ENCODE assay signal across 16 cellular contexts in genomic region chr12:9636807-9637206, GRCh38. TPM values are rescaled to one million over a fixed set of nuclear protein-coding genes. Genes with fewer than 3 reads are reported as not detected.
DNase-seq lines count a peak whose midpoint lies in the region; ATAC-seq and TF ChIP-seq lines count a peak whose summit lies in the region.
"Had no signal": no experiment of that assay in that cellular context is flagged by ENCODE, and none has a peak within 500 bp of the region (broad histone marks: within the 10 kb centered on the region; RNA-seq: fewer than 3 reads in every experiment).

No MANE protein-coding gene starts in this region.

- no peak for DNase-seq in activated CD8-positive, alpha-beta T cell treated with anti-CD3 and anti-CD28 coated beads for 36 hours
- no peak for DNase-seq in activated CD8-positive, alpha-beta T cell treated with anti-CD3 and anti-CD28 coated beads, Interleukin-2, amount 10 ng/mL, durations not matched to agents 7 days and 5 days
- no peak for DNase-seq in HCT116 (ENCODE audit: low read depth, low spot score)
- no peak for DNase-seq in activated naive CD8-positive, alpha-beta T cell treated with anti-CD3 and anti-CD28 coated beads, Interleukin-2, amount 50 U/mL, for 24 hours
- DNase-seq in stimulated activated effector memory CD8-positive, alpha-beta T cell treated with anti-CD3 and anti-CD28 coated beads, Interleukin-12 subunit alpha, Interleukin-12 subunit beta, amount 100 ng/mL, for 72 hours (ENCODE audit: low spot score in 2 of 2), result no peak
- no peak for DNase-seq in NCI-H1417 (lab: John Stamatoyannopoulos, UW)
- DNase-seq in DMS114 treated with DMSO at 0.1 percent for 48 hours (lab: John Stamatoyannopoulos, UW; ENCODE audit: unreplicated experiment), result no peak
- DNase-seq in Caco-2, result no peak
- DNase-seq: activated CD4-positive, CD25-positive, alpha-beta regulatory T cell treated with anti-CD3 and anti-CD28 coated beads, Interleukin-2, amount 50 U/mL, for 72 hours; activated CD8-positive, alpha-beta memory T cell treated with anti-CD3 and anti-CD28 coated beads, Interleukin-2, amount 50 U/mL, for 48 hours; DMS153; kidney; stomach had no signal

- no peak overlapping the region for H3K4me3 Mint-ChIP-seq in activated CD8-positive, alpha-beta T cell treated with anti-CD3 and anti-CD28 coated beads for 36 hours
- H3K4me3 Mint-ChIP-seq in activated CD8-positive, alpha-beta T cell treated with anti-CD3 and anti-CD28 coated beads, Interleukin-2, amount 10 ng/mL, durations not matched to agents 7 days and 5 days, result no peak overlapping the region
- H3K4me3 Mint-ChIP-seq in activated naive CD8-positive, alpha-beta T cell treated with anti-CD3 and anti-CD28 coated beads, Interleukin-2, amount 50 U/mL, for 24 hours, result no peak overlapping the region
- no peak overlapping the region for H3K4me3 Mint-ChIP-seq in stimulated activated effector memory CD8-positive, alpha-beta T cell treated with anti-CD3 and anti-CD28 coated beads, Interleukin-12 subunit alpha, Interleukin-12 subunit beta, amount 100 ng/mL, for 72 hours
- H3K4me3 Mint-ChIP-seq in Caco-2 (ENCODE audit: unreplicated experiment), result no peak overlapping the region

- H3K4me1 Mint-ChIP-seq in activated CD8-positive, alpha-beta T cell treated with anti-CD3 and anti-CD28 coated beads for 36 hours (ENCODE audit: low read depth), result peaks cover 55% of the 10 kb centered on the region
- H3K4me1 Mint-ChIP-seq in activated CD8-positive, alpha-beta T cell treated with anti-CD3 and anti-CD28 coated beads, Interleukin-2, amount 10 ng/mL, durations not matched to agents 7 days and 5 days (ENCODE audit: low read depth), result peaks cover 68% of the 10 kb centered on the region
- peaks cover 52% of the 10 kb centered on the region for H3K4me1 Mint-ChIP-seq in activated naive CD8-positive, alpha-beta T cell treated with anti-CD3 and anti-CD28 coated beads, Interleukin-2, amount 50 U/mL, for 24 hours
- H3K4me1 Mint-ChIP-seq in stimulated activated effector memory CD8-positive, alpha-beta T cell treated with anti-CD3 and anti-CD28 coated beads, Interleukin-12 subunit alpha, Interleukin-12 subunit beta, amount 100 ng/mL, for 72 hours, result peaks cover 41% of the 10 kb centered on the region
- peaks cover 23% of the 10 kb centered on the region for H3K4me1 Mint-ChIP-seq in Caco-2 (ENCODE audit: low read depth, unreplicated experiment)

- no peak overlapping the region for H3K27ac ChIP-seq in HCT116 (ENCODE audit: low read depth, low read length)
- H3K27ac ChIP-seq: RWPE1, stomach had no signal

- H3K9me3 Mint-ChIP-seq in activated CD8-positive, alpha-beta T cell treated with anti-CD3 and anti-CD28 coated beads for 36 hours, result peaks cover 34% of the 10 kb centered on the region
- peaks cover 17% of the 10 kb centered on the region for H3K9me3 Mint-ChIP-seq in activated CD8-positive, alpha-beta T cell treated with anti-CD3 and anti-CD28 coated beads, Interleukin-2, amount 10 ng/mL, durations not matched to agents 7 days and 5 days (ENCODE audit: insufficient read depth)
- peaks cover 15% of the 10 kb centered on the region for H3K9me3 Mint-ChIP-seq in activated naive CD8-positive, alpha-beta T cell treated with anti-CD3 and anti-CD28 coated beads, Interleukin-2, amount 50 U/mL, for 24 hours
- no peaks in the 10 kb centered on the region for H3K9me3 Mint-ChIP-seq in stimulated activated effector memory CD8-positive, alpha-beta T cell treated with anti-CD3 and anti-CD28 coated beads, Interleukin-12 subunit alpha, Interleukin-12 subunit beta, amount 100 ng/mL, for 72 hours
- H3K9me3 Mint-ChIP-seq in Caco-2 (ENCODE audit: unreplicated experiment), result no peaks in the 10 kb centered on the region

- peak overlapping the region; percentile 37 for H3K27ac Mint-ChIP-seq in activated CD8-positive, alpha-beta T cell treated with anti-CD3 and anti-CD28 coated beads for 36 hours
- H3K27ac Mint-ChIP-seq in activated CD8-positive, alpha-beta T cell treated with anti-CD3 and anti-CD28 coated beads, Interleukin-2, amount 10 ng/mL, durations not matched to agents 7 days and 5 days, result no peak overlapping the region
- H3K27ac Mint-ChIP-seq in activated naive CD8-positive, alpha-beta T cell treated with anti-CD3 and anti-CD28 coated beads, Interleukin-2, amount 50 U/mL, for 24 hours, result peak overlapping the region; percentile 40
- H3K27ac Mint-ChIP-seq in stimulated activated effector memory CD8-positive, alpha-beta T cell treated with anti-CD3 and anti-CD28 coated beads, Interleukin-12 subunit alpha, Interleukin-12 subunit beta, amount 100 ng/mL, for 72 hours, result peak overlapping the region; percentile 71
- no peak overlapping the region for H3K27ac Mint-ChIP-seq in Caco-2 (ENCODE audit: unreplicated experiment)

- intact Hi-C loops in activated CD8-positive, alpha-beta T cell treated with anti-CD3 and anti-CD28 coated beads for 36 hours (cut with micrococcal nuclease), result no loop called here
- intact Hi-C loops in HCT116 (cut with micrococcal nuclease) (no loop called here), Caco-2 (cut with micrococcal nuclease; ENCODE audit: unreplicated experiment) (no loop called here)

- no peaks in the 10 kb centered on the region for H3K36me3 ChIP-seq in HCT116 (ENCODE audit: control insufficient read depth in 1 of 2, insufficient read depth in 2 of 2, low read length in 2 of 2)
- no peaks in the 10 kb centered on the region for H3K36me3 ChIP-seq in Caco-2 (ENCODE audit: control insufficient read depth, insufficient read depth, low read length)
- H3K36me3 ChIP-seq: stomach had no signal

- RAD21 ChIA-PET in HCT116 (lab: Charles Lee; ENCODE audit: low non-redundant PET in 1 of 2, low total read pairs in 2 of 2, uncharacterized antibody in 2 of 2, unreplicated experiment in 2 of 2), result no interaction called here

- H3K36me3 Mint-ChIP-seq in activated CD8-positive, alpha-beta T cell treated with anti-CD3 and anti-CD28 coated beads for 36 hours (ENCODE audit: low read depth), result peaks cover 42% of the 10 kb centered on the region
- H3K36me3 Mint-ChIP-seq in activated CD8-positive, alpha-beta T cell treated with anti-CD3 and anti-CD28 coated beads, Interleukin-2, amount 10 ng/mL, durations not matched to agents 7 days and 5 days (ENCODE audit: low read depth), result peaks cover 55% of the 10 kb centered on the region
- peaks cover 36% of the 10 kb centered on the region for H3K36me3 Mint-ChIP-seq in activated naive CD8-positive, alpha-beta T cell treated with anti-CD3 and anti-CD28 coated beads, Interleukin-2, amount 50 U/mL, for 24 hours (ENCODE audit: low read depth)
- H3K36me3 Mint-ChIP-seq in stimulated activated effector memory CD8-positive, alpha-beta T cell treated with anti-CD3 and anti-CD28 coated beads, Interleukin-12 subunit alpha, Interleukin-12 subunit beta, amount 100 ng/mL, for 72 hours, result no peaks in the 10 kb centered on the region
- H3K36me3 Mint-ChIP-seq in Caco-2 (ENCODE audit: insufficient read depth, unreplicated experiment), result peaks cover 5% of the 10 kb centered on the region

- no peak for TF ChIP-seq CTCF in activated CD8-positive, alpha-beta T cell treated with anti-CD3 and anti-CD28 coated beads for 36 hours (IDR thresholded peaks at IDR 0.05)
- TF ChIP-seq CTCF in HCT116 (IDR thresholded peaks at IDR 0.05 in 2 of 3, conservative IDR thresholded peaks at IDR 0.05 in 1 of 3; ENCODE audit: borderline replicate concordance in 1 of 3, insufficient read depth in 1 of 3, low read depth in 2 of 3, low read length in 2 of 3) (peak in 2 of 3 experiments; percentile 36 to 43; a peak in 3 of 6 replicates), Caco-2 (IDR thresholded peaks at IDR 0.05; ENCODE audit: insufficient read depth in 1 of 2, low read depth in 1 of 2, low read length in 1 of 2, severe bottlenecking in 1 of 2, unreplicated experiment in 1 of 2) (no peak)

- H3K79me2 ChIP-seq in HCT116 (ENCODE audit: insufficient read depth, low read length), result no peaks in the 10 kb centered on the region

- POLR2A ChIA-PET in activated CD8-positive, alpha-beta T cell treated with anti-CD3 and anti-CD28 coated beads for 36 hours (lab: Charles Lee), result interaction anchor here (1.6 to 2.0 kb wide), 3 partner anchors 12 to 33 kb away, joined by 4 to 7 read pairs (median 4); partner anchors contain the start of gene CLEC2D
- POLR2A ChIA-PET in activated CD8-positive, alpha-beta T cell treated with anti-CD3 and anti-CD28 coated beads, Interleukin-2, amount 10 ng/mL, durations not matched to agents 7 days and 5 days (lab: Charles Lee), result interaction anchor here (0.7 to 2.1 kb wide), 2 partner anchors 11 to 789 kb away, joined by 3 to 8 read pairs; no protein-coding TSS in a partner anchor
- POLR2A ChIA-PET in HCT116 (lab: Charles Lee), result no interaction called here
- POLR2A ChIA-PET in Caco-2 (lab: Charles Lee), result no interaction called here

- H3K27me3 Mint-ChIP-seq in activated CD8-positive, alpha-beta T cell treated with anti-CD3 and anti-CD28 coated beads for 36 hours, result no peaks in the 10 kb centered on the region
- H3K27me3 Mint-ChIP-seq in activated CD8-positive, alpha-beta T cell treated with anti-CD3 and anti-CD28 coated beads, Interleukin-2, amount 10 ng/mL, durations not matched to agents 7 days and 5 days (ENCODE audit: low read depth), result no peaks in the 10 kb centered on the region
- H3K27me3 Mint-ChIP-seq in activated naive CD8-positive, alpha-beta T cell treated with anti-CD3 and anti-CD28 coated beads, Interleukin-2, amount 50 U/mL, for 24 hours, result no peaks in the 10 kb centered on the region
- no peaks in the 10 kb centered on the region for H3K27me3 Mint-ChIP-seq in Caco-2 (ENCODE audit: insufficient read depth, unreplicated experiment)

- H2AFZ ChIP-seq in HCT116 (ENCODE audit: low read depth, low read length, poor library complexity, severe bottlenecking), result no peak overlapping the region

- BruUV-seq in HCT116 (replicated peaks; lab: Mats Ljungman, UMichigan) (no TSS peak), Caco-2 (replicated peaks; lab: Mats Ljungman, UMichigan) (no TSS peak)

- H3K9ac ChIP-seq in HCT116 (ENCODE audit: low read length), result no peak overlapping the region

- H3K9me2 ChIP-seq in HCT116 (ENCODE audit: insufficient read depth), result no peaks in the 10 kb centered on the region

- H3K4me2 ChIP-seq in HCT116 (ENCODE audit: low read length), result no peak overlapping the region

- no peak for ATAC-seq in activated CD8-positive, alpha-beta T cell treated with anti-CD3 and anti-CD28 coated beads for 36 hours
- ATAC-seq in activated CD8-positive, alpha-beta T cell treated with anti-CD3 and anti-CD28 coated beads, Interleukin-2, amount 10 ng/mL, durations not matched to agents 7 days and 5 days, result no peak
- ATAC-seq in HCT116, result peak; percentile 36; the same call in 1 of the 2 replicates
- ATAC-seq in activated naive CD8-positive, alpha-beta T cell treated with anti-CD3 and anti-CD28 coated beads, Interleukin-2, amount 50 U/mL, for 24 hours, result no peak
- ATAC-seq in stimulated activated effector memory CD8-positive, alpha-beta T cell treated with anti-CD3 and anti-CD28 coated beads, Interleukin-12 subunit alpha, Interleukin-12 subunit beta, amount 100 ng/mL, for 72 hours, result no peak

- H3K9me3 ChIP-seq in HCT116 (ENCODE audit: control insufficient read depth in 1 of 2, insufficient read depth in 1 of 2, low read depth in 1 of 2, low read length in 2 of 2) (no peaks in the 10 kb centered on the region), Caco-2 (no peaks in the 10 kb centered on the region)
- H3K9me3 ChIP-seq: stomach had no signal

- CTCF ChIA-PET in activated CD8-positive, alpha-beta T cell treated with anti-CD3 and anti-CD28 coated beads for 36 hours (lab: Charles Lee), result interaction anchor here (1.0 to 2.0 kb wide), 3 partner anchors 11 to 113 kb away, joined by 4 to 10 read pairs (median 7); no protein-coding TSS in a partner anchor
- CTCF ChIA-PET in activated CD8-positive, alpha-beta T cell treated with anti-CD3 and anti-CD28 coated beads, Interleukin-2, amount 10 ng/mL, durations not matched to agents 7 days and 5 days (lab: Charles Lee), result interaction anchor here (1.5 to 6.9 kb wide), 3 partner anchors 29 to 113 kb away, joined by 3 to 91 read pairs (median 32); no protein-coding TSS in a partner anchor
- CTCF ChIA-PET in HCT116 (lab: Charles Lee), result interaction anchor here (2.0 kb wide), 1 partner anchor 71 kb away, joined by 8 read pairs; no protein-coding TSS in a partner anchor
- CTCF ChIA-PET in Caco-2 (lab: Charles Lee), result no interaction called here

- H3K4me1 ChIP-seq in HCT116 (ENCODE audit: control insufficient read depth in 1 of 2, insufficient read depth in 2 of 2, low read length in 2 of 2) (no peaks in the 10 kb centered on the region), Caco-2 (peaks cover 45% of the 10 kb centered on the region)

- no peak for TF ChIP-seq RAD21 in HCT116 (IDR thresholded peaks at IDR 0.05; ENCODE audit: low read depth)

- H4K20me1 ChIP-seq in HCT116 (ENCODE audit: insufficient read depth), result no peaks in the 10 kb centered on the region

- no peak for TF ChIP-seq POLR2A in HCT116 (IDR thresholded peaks at IDR 0.05; ENCODE audit: borderline replicate concordance, extremely low read depth, insufficient read depth, insufficient read length)

- H3K4me3 ChIP-seq in HCT116 (replicated peaks in 1 of 2; ENCODE audit: low read depth in 1 of 2, low read length in 2 of 2) (no peak overlapping the region), Caco-2 (ENCODE audit: low read depth, low read length) (no peak overlapping the region)
- H3K4me3 ChIP-seq: stomach had no signal

- H3K27me3 ChIP-seq in HCT116 (ENCODE audit: insufficient read depth, low read length), result no peaks in the 10 kb centered on the region
- H3K27me3 ChIP-seq in Caco-2 (replicated peaks; ENCODE audit: control insufficient read depth, insufficient read depth, low read length), result no peaks in the 10 kb centered on the region
- H3K27me3 ChIP-seq: stomach had no signal

RNA-seq across cellular contexts. Expression of gene KLRB1, which starts 29.1 kb away (rescaled TPM):
- 1 to 10 TPM; 4.7 to 4.9 TPM for total RNA-seq in activated CD8-positive, alpha-beta T cell treated with anti-CD3 and anti-CD28 coated beads for 36 hours
- 1 to 10 TPM; 6.0 to 6.3 TPM for total RNA-seq in activated CD8-positive, alpha-beta T cell treated with anti-CD3 and anti-CD28 coated beads, Interleukin-2, amount 10 ng/mL, durations not matched to agents 7 days and 5 days
- total RNA-seq in HCT116 (2021; ENCODE audit: unreplicated experiment) (not detected), Caco-2 (2022) (not detected in 2 replicates)
- not detected in 2 replicates for polyA plus RNA-seq in HCT116 (2012)
- total RNA-seq: bronchial epithelial cell had no signal
- polyA plus RNA-seq: neural cell had no signal

RNA-seq across cellular contexts. Expression of gene CLEC2D, which starts 32.7 kb away (rescaled TPM):
- total RNA-seq in activated CD8-positive, alpha-beta T cell treated with anti-CD3 and anti-CD28 coated beads for 36 hours, result 100 to 1,000 TPM; 240 to 259 TPM
- 100 to 1,000 TPM; 277 to 282 TPM for total RNA-seq in activated CD8-positive, alpha-beta T cell treated with anti-CD3 and anti-CD28 coated beads, Interleukin-2, amount 10 ng/mL, durations not matched to agents 7 days and 5 days
- 1.9 TPM for total RNA-seq in HCT116 (2021; ENCODE audit: unreplicated experiment)
- polyA plus RNA-seq in HCT116 (2012), result 0.70 and 1.2 TPM in 2 replicates
- 6.6 and 8.5 TPM in 2 replicates for total RNA-seq in Caco-2 (2022)

Comparison
In these comparisons a context has a peak if more than half of its experiments do, and no peak if none do; other contexts are left out.
1. H3K27ac Mint-ChIP-seq: peak in activated CD8-positive, alpha-beta T cell treated with anti-CD3 and anti-CD28 coated beads for 36 hours (single experiment), activated naive CD8-positive, alpha-beta T cell treated with anti-CD3 and anti-CD28 coated beads, Interleukin-2, amount 50 U/mL, for 24 hours (single experiment) and stimulated activated effector memory CD8-positive, alpha-beta T cell treated with anti-CD3 and anti-CD28 coated beads, Interleukin-12 subunit alpha, Interleukin-12 subunit beta, amount 100 ng/mL, for 72 hours (single experiment); none in activated CD8-positive, alpha-beta T cell treated with anti-CD3 and anti-CD28 coated beads, Interleukin-2, amount 10 ng/mL, durations not matched to agents 7 days and 5 days (single experiment) and Caco-2 (single experiment).
2. CTCF ChIP-seq: peak in HCT116 (2 of 3); none in activated CD8-positive, alpha-beta T cell treated with anti-CD3 and anti-CD28 coated beads for 36 hours (single experiment) and Caco-2 (0 of 2).
3. RNA of gene CLEC2D, which starts 32.7 kb away (total RNA-seq): 277 to 282 TPM in activated CD8-positive, alpha-beta T cell treated with anti-CD3 and anti-CD28 coated beads, Interleukin-2, amount 10 ng/mL, durations not matched to agents 7 days and 5 days and 240 to 259 TPM in activated CD8-positive, alpha-beta T cell treated with anti-CD3 and anti-CD28 coated beads for 36 hours; 6.6 to 8.5 TPM in Caco-2 and 1.9 TPM in HCT116 (single experiment); every median in the first group is over 10 times any median in the second.
4. POLR2A ChIA-PET loops: an anchor here in activated CD8-positive, alpha-beta T cell treated with anti-CD3 and anti-CD28 coated beads for 36 hours (1.6 to 2.0 kb wide) and activated CD8-positive, alpha-beta T cell treated with anti-CD3 and anti-CD28 coated beads, Interleukin-2, amount 10 ng/mL, durations not matched to agents 7 days and 5 days (0.7 to 2.1 kb wide); none called in HCT116 and Caco-2.